Comparison of ENCODE assay signal across 17 cellular contexts in the genomic region with DNA sequence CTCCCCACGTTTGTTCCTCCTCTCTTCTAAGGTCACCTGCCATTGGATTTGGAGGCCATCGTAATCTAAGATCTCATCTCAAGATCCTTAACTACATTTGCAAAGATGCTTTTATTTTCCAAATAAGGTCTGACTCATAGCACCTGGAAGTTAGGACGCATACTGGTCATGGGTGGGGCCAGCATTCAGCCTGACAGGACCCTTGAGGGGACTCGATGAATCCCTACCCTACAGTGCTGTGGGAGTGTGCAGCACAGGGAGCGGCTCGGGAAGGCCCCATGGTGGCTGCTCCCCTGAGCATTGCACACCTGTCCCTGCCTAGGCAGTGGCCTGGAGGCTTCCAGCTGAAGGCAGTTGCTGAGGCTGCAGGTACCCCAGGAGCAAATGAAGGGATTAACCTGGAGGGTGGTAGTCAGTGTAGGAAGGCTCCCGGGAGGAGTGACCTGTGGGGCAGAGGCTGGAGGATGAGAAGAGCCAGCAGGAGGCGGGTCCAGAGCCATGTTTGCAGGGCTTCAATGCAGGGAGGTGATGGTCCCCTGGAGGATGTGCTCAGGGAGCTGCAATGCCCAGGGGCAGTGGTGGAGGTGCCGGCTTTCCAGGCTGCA.
"Had no signal": no experiment of that assay in that cellular context is flagged by ENCODE, and none has a peak within 500 bp of the region (broad histone marks: within the 10 kb centered on the region; RNA-seq: fewer than 3 reads in every experiment).

No MANE protein-coding gene starts in this region.

- H3K4me1 Mint-ChIP-seq: natural killer cell had no signal

- H3K36me3 ChIP-seq: lower lobe of right lung, tibial nerve, WERI-Rb-1 had no signal

- FAIRE-seq: endothelial cell of umbilical vein, islet of Langerhans had no signal

- H3K9me3 Mint-ChIP-seq: activated T-helper 1 cell treated with anti-CD3 and anti-CD28 coated beads, Interleukin-12 subunit alpha, Interleukin-12 subunit beta, Interleukin-2, Interleukin-4 antibody, amounts not matched to agents 30 ng/mL and 10 ng/mL and 1 ng/mL, durations not matched to agents 14 hours and 24 hours and 36 hours; dendritic cell treated with granulocyte-macrophage colony-stimulating factor and Interleukin-4, amounts not matched to agents 40 ng/mL and 50 ng/mL, for 4 days; natural killer cell; T-helper 1 cell treated with Interleukin-12 subunit alpha and Interleukin-12 subunit beta and Interleukin-4 antibody, amounts not matched to agents 30 μg/mL and 1 μg/mL, for 36 hours had no signal

- H3K36me3 Mint-ChIP-seq: natural killer cell had no signal

- H3K9me3 ChIP-seq: lower lobe of right lung had no signal

- H3K27ac Mint-ChIP-seq: activated naive CD4-positive, alpha-beta T cell treated with anti-CD3 and anti-CD28 coated beads, Interleukin-2, amount 50 U/mL, for 72 hours; activated T-helper 1 cell treated with anti-CD3 and anti-CD28 coated beads, Interleukin-12 subunit alpha, Interleukin-12 subunit beta, Interleukin-2, Interleukin-4 antibody, amounts not matched to agents 30 ng/mL and 10 ng/mL and 1 ng/mL, durations not matched to agents 14 hours and 24 hours and 36 hours; dendritic cell treated with granulocyte-macrophage colony-stimulating factor and Interleukin-4, amounts not matched to agents 40 ng/mL and 50 ng/mL, for 4 days; natural killer cell; stimulated activated naive CD8-positive, alpha-beta T cell treated with anti-CD3 and anti-CD28 coated beads, Interleukin-15, Interleukin-2, amounts not matched to agents 100 ng/mL and 50 ng/mL, for 24 hours; T-helper 1 cell treated with Interleukin-12 subunit alpha and Interleukin-12 subunit beta and Interleukin-4 antibody, amounts not matched to agents 30 μg/mL and 1 μg/mL, for 36 hours had no signal

- H3K4me3 ChIP-seq: lower lobe of right lung, tibial nerve had no signal

- DNase-seq: activated CD4-positive, alpha-beta T cell treated with anti-CD3 and anti-CD28 coated beads for 1 hour; activated CD4-positive, alpha-beta T cell treated with anti-CD3 and anti-CD28 coated beads, Interleukin-2, amount 50 U/mL, for 48 hours; activated gamma-delta T cell treated with Interleukin-2 at 50 U/mL for 16 hours; activated T-cell treated with anti-CD3 and anti-CD28 coated beads for 4 hours; effector CD8-positive, alpha-beta T cell; left cardiac atrium; lower lobe of right lung; natural killer cell; WERI-Rb-1 had no signal

- ATAC-seq: activated naive CD4-positive, alpha-beta T cell treated with anti-CD3 and anti-CD28 coated beads, Interleukin-2, amount 50 U/mL, for 72 hours; left cardiac atrium; natural killer cell had no signal

- H3K27ac ChIP-seq: lower lobe of right lung, tibial nerve, WERI-Rb-1 had no signal

- H3K4me3 Mint-ChIP-seq: activated T-helper 1 cell treated with anti-CD3 and anti-CD28 coated beads, Interleukin-12 subunit alpha, Interleukin-12 subunit beta, Interleukin-2, Interleukin-4 antibody, amounts not matched to agents 30 ng/mL and 10 ng/mL and 1 ng/mL, durations not matched to agents 14 hours and 24 hours and 36 hours; dendritic cell treated with granulocyte-macrophage colony-stimulating factor and Interleukin-4, amounts not matched to agents 40 ng/mL and 50 ng/mL, for 4 days; natural killer cell; stimulated activated naive CD8-positive, alpha-beta T cell treated with anti-CD3 and anti-CD28 coated beads, Interleukin-15, Interleukin-2, amounts not matched to agents 100 ng/mL and 50 ng/mL, for 24 hours; T-helper 1 cell treated with Interleukin-12 subunit alpha and Interleukin-12 subunit beta and Interleukin-4 antibody, amounts not matched to agents 30 μg/mL and 1 μg/mL, for 36 hours had no signal
